Comparison of ENCODE assay signal across 8 cellular contexts in genomic region chr2:69306612-69306896, GRCh38.
A peak's percentile ranks its signal among the peaks of the same experiment; 100 is the strongest.
DNase-seq lines count a peak whose midpoint lies in the region; ATAC-seq lines count a peak whose summit lies in the region.

No MANE protein-coding gene starts in this region.

- POLR2A ChIA-PET in activated naive CD8-positive, alpha-beta T cell treated with anti-CD3 and anti-CD28 coated beads, Interleukin-2, amount 10 ng/mL, durations not matched to agents 7 days and 5 days (lab: Charles Lee) = no interaction called here

- ATAC-seq in activated naive CD8-positive, alpha-beta T cell treated with anti-CD3 and anti-CD28 coated beads, Interleukin-2, amount 10 ng/mL, durations not matched to agents 7 days and 5 days (ENCODE audit: low read depth) = no peak
- ATAC-seq in stimulated activated naive CD8-positive, alpha-beta T cell treated with anti-CD3 and anti-CD28 coated beads, Interleukin-15, amount 100 ng/mL, for 72 hours = no peak
- ATAC-seq in GM21723 (IDR thresholded peaks at IDR 0.05; ENCODE audit: unreplicated experiment) = no peak

- DNase-seq in NCI-H1417 (lab: John Stamatoyannopoulos, UW) (peak in 2 of 3 experiments; percentile 40 to 45), NCI-H1417 treated with DMSO at 0.1 percent for 48 hours (lab: John Stamatoyannopoulos, UW) (no peak), immature natural killer cell (no peak), putamen (ENCODE audit: low spot score) (no peak)
- DNase-seq in activated naive CD8-positive, alpha-beta T cell treated with anti-CD3 and anti-CD28 coated beads, Interleukin-2, amount 10 ng/mL, durations not matched to agents 7 days and 5 days = peak; percentile 33
- no peak for DNase-seq in stimulated activated naive CD8-positive, alpha-beta T cell treated with anti-CD3 and anti-CD28 coated beads, Interleukin-15, amount 100 ng/mL, for 72 hours
- DNase-seq in NK-92 treated with Interleukin-12 subunit alpha and Interleukin-12 subunit beta, amount 100 ng/mL, for 24 hours (lab: John Stamatoyannopoulos, UW) = no peak

- peak overlapping the region; percentile 62 for H3K4me3 Mint-ChIP-seq in activated naive CD8-positive, alpha-beta T cell treated with anti-CD3 and anti-CD28 coated beads, Interleukin-2, amount 10 ng/mL, durations not matched to agents 7 days and 5 days
- H3K4me3 Mint-ChIP-seq in immature natural killer cell = peak overlapping the region; percentile 54 to 84 (median 74)
- peak overlapping the region; percentile 55 to 74 for H3K4me3 Mint-ChIP-seq in stimulated activated naive CD8-positive, alpha-beta T cell treated with anti-CD3 and anti-CD28 coated beads, Interleukin-15, amount 100 ng/mL, for 72 hours

- H3K27me3 Mint-ChIP-seq in activated naive CD8-positive, alpha-beta T cell treated with anti-CD3 and anti-CD28 coated beads, Interleukin-2, amount 10 ng/mL, durations not matched to agents 7 days and 5 days = peaks cover 37% of the 10 kb centered on the region
- H3K27me3 Mint-ChIP-seq in immature natural killer cell (ENCODE audit: low read depth in 3 of 3) = peaks cover 0 to 13% (median 6%) of the 10 kb centered on the region in 3 donors
- peaks cover 46% of the 10 kb centered on the region for H3K27me3 Mint-ChIP-seq in stimulated activated naive CD8-positive, alpha-beta T cell treated with anti-CD3 and anti-CD28 coated beads, Interleukin-15, amount 100 ng/mL, for 72 hours

- peaks cover 7% of the 10 kb centered on the region for H3K4me1 Mint-ChIP-seq in activated naive CD8-positive, alpha-beta T cell treated with anti-CD3 and anti-CD28 coated beads, Interleukin-2, amount 10 ng/mL, durations not matched to agents 7 days and 5 days
- peaks cover 22 to 30% of the 10 kb centered on the region in 2 donors for H3K4me1 Mint-ChIP-seq in immature natural killer cell
- H3K4me1 Mint-ChIP-seq in stimulated activated naive CD8-positive, alpha-beta T cell treated with anti-CD3 and anti-CD28 coated beads, Interleukin-15, amount 100 ng/mL, for 72 hours = peaks cover 21% of the 10 kb centered on the region

- H3K36me3 Mint-ChIP-seq in activated naive CD8-positive, alpha-beta T cell treated with anti-CD3 and anti-CD28 coated beads, Interleukin-2, amount 10 ng/mL, durations not matched to agents 7 days and 5 days = no peaks in the 10 kb centered on the region
- H3K36me3 Mint-ChIP-seq in immature natural killer cell = no peaks in the 10 kb centered on the region

- H3K27ac Mint-ChIP-seq in activated naive CD8-positive, alpha-beta T cell treated with anti-CD3 and anti-CD28 coated beads, Interleukin-2, amount 10 ng/mL, durations not matched to agents 7 days and 5 days = no peak overlapping the region
- H3K27ac Mint-ChIP-seq in immature natural killer cell = no peak overlapping the region
- H3K27ac Mint-ChIP-seq in stimulated activated naive CD8-positive, alpha-beta T cell treated with anti-CD3 and anti-CD28 coated beads, Interleukin-15, amount 100 ng/mL, for 72 hours = no peak overlapping the region

- H3K9me3 Mint-ChIP-seq in activated naive CD8-positive, alpha-beta T cell treated with anti-CD3 and anti-CD28 coated beads, Interleukin-2, amount 10 ng/mL, durations not matched to agents 7 days and 5 days = peaks cover 3% of the 10 kb centered on the region
- H3K9me3 Mint-ChIP-seq in immature natural killer cell = peaks cover 0 to 7% (median 0%) of the 10 kb centered on the region in 6 donors
- peaks cover 0 to 8% of the 10 kb centered on the region in 2 donors for H3K9me3 Mint-ChIP-seq in stimulated activated naive CD8-positive, alpha-beta T cell treated with anti-CD3 and anti-CD28 coated beads, Interleukin-15, amount 100 ng/mL, for 72 hours

Comparison
In these comparisons a context has a peak if more than half of its experiments do, and no peak if none do; other contexts are left out.
1. DNase-seq: peak in NCI-H1417 (2 of 3) and activated naive CD8-positive, alpha-beta T cell treated with anti-CD3 and anti-CD28 coated beads, Interleukin-2, amount 10 ng/mL, durations not matched to agents 7 days and 5 days (single experiment); none in NCI-H1417 treated with DMSO at 0.1 percent for 48 hours (single experiment), immature natural killer cell (0 of 3), stimulated activated naive CD8-positive, alpha-beta T cell treated with anti-CD3 and anti-CD28 coated beads, Interleukin-15, amount 100 ng/mL, for 72 hours (0 of 2), NK-92 treated with Interleukin-12 subunit alpha and Interleukin-12 subunit beta, amount 100 ng/mL, for 24 hours (single experiment) and putamen (single experiment).
2. Peak in every context shown above with its lines, with median percentiles within 50 percentile points of each other: H3K4me3 Mint-ChIP-seq.